Comparison of ENCODE assay signal across 1 cellular context in the genomic region with DNA sequence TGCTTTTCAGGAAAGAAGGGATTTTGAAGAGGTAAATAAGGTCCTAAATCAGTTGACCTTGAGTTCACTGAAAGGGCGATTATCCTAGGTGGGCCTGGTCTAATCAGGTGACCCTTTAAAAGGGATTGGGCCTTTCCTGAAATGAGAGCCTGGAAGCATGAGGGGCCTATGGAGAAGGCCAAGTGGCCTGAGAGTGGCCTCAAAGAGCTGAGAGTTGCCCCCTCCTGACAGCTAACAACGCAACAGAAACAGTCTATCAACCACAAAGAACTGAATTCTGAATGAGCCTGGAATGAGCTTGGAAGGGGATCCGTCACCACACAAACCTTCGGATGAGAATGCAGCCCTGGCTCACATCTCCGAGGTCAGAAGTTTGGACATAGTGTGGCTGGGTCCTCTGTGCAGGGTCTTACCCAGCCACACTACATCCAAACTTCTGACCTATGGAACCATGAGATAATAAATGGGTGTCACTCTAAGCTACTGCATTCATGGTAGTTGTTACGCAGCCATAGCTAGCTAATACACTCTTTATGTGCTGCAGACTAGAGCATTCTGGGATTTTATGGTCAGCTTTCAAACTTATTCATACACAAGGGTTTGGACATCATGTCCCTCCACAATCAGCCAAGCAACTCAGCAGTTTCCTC.
TF ChIP-seq lines count a peak whose summit lies in the region.

No MANE protein-coding gene starts in this region.

TF ChIP-seq in K562, 482 proteins besides CTCF, POLR2A, EP300 and RAD21 (continued from another document):
- TF ChIP-seq ZNF134 (CRISPR knock-in tag; conservative IDR thresholded peaks at IDR 0.05) (peak; percentile 91), RBM25 (IDR thresholded peaks at IDR 0.05; ENCODE audit: low read depth, low read length, severe bottlenecking) (peak; percentile 80), TRIM28 (IDR thresholded peaks at IDR 0.05) (peak; percentile 53; the same call in 1 of the 2 replicates), BCOR (IDR thresholded peaks at IDR 0.05) (peak; percentile 55; the same call in 1 of the 2 replicates), ZNF140 (CRISPR knock-in tag; IDR thresholded peaks at IDR 0.05) (no peak)
